Comparison of ENCODE assay signal across 9 cellular contexts in genomic region chr4:88054909-88055308, GRCh38. TPM values are rescaled to one million over a fixed set of nuclear protein-coding genes. Genes with fewer than 3 reads are reported as not detected.
A peak's percentile ranks its signal among the peaks of the same experiment; 100 is the strongest.
DNase-seq lines count a peak whose midpoint lies in the region; ATAC-seq and TF ChIP-seq lines count a peak whose summit lies in the region.
"Had no signal": no experiment of that assay in that cellular context is flagged by ENCODE, and none has a peak within 500 bp of the region (broad histone marks: within the 10 kb centered on the region; RNA-seq: fewer than 3 reads in every experiment).

No MANE protein-coding gene starts in this region.

- H3K4me1 Mint-ChIP-seq in nephron, result no peaks in the 10 kb centered on the region
- H3K4me1 Mint-ChIP-seq in activated T-helper 2 cell treated with anti-CD3 and anti-CD28 coated beads, Interferon-gamma antibody, Interleukin-2, Interleukin-4, amounts not matched to agents 10 μg/mL and 5 μg/mL and 100 μg/mL, durations not matched to agents 14 hours and 24 hours and 36 hours (ENCODE audit: low read depth), result peaks cover 2% of the 10 kb centered on the region

- H3K36me3 Mint-ChIP-seq in nephron (ENCODE audit: low read depth), result peaks cover 60% of the 10 kb centered on the region
- peaks cover 39% of the 10 kb centered on the region for H3K36me3 Mint-ChIP-seq in activated T-helper 2 cell treated with anti-CD3 and anti-CD28 coated beads, Interferon-gamma antibody, Interleukin-2, Interleukin-4, amounts not matched to agents 10 μg/mL and 5 μg/mL and 100 μg/mL, durations not matched to agents 14 hours and 24 hours and 36 hours (ENCODE audit: low read depth)

- H3K4me3 ChIP-seq in AG10803 (ENCODE audit: low read length), result no peak overlapping the region
- H3K4me3 ChIP-seq: upper lobe of left lung had no signal

- no peak overlapping the region for H3K27ac Mint-ChIP-seq in nephron
- no peak overlapping the region for H3K27ac Mint-ChIP-seq in activated T-helper 2 cell treated with anti-CD3 and anti-CD28 coated beads, Interferon-gamma antibody, Interleukin-2, Interleukin-4, amounts not matched to agents 10 μg/mL and 5 μg/mL and 100 μg/mL, durations not matched to agents 14 hours and 24 hours and 36 hours

- peak; percentile 52 for ATAC-seq in GM18907 (IDR thresholded peaks at IDR 0.05; ENCODE audit: unreplicated experiment)
- ATAC-seq in HG02642 (IDR thresholded peaks at IDR 0.05; ENCODE audit: poor library complexity, unreplicated experiment), result no peak

- no peaks in the 10 kb centered on the region for H3K9me3 Mint-ChIP-seq in nephron
- no peaks in the 10 kb centered on the region for H3K9me3 Mint-ChIP-seq in activated T-helper 2 cell treated with anti-CD3 and anti-CD28 coated beads, Interferon-gamma antibody, Interleukin-2, Interleukin-4, amounts not matched to agents 10 μg/mL and 5 μg/mL and 100 μg/mL, durations not matched to agents 14 hours and 24 hours and 36 hours

- peak; percentile 48 for TF ChIP-seq CTCF in AG10803 (conservative IDR thresholded peaks at IDR 0.05; ENCODE audit: low read length)
- peak; percentile 12 to 42 (median 14) for TF ChIP-seq CTCF in nephron (IDR thresholded peaks at IDR 0.05; ENCODE audit: unreplicated experiment in 3 of 3)

- no peaks in the 10 kb centered on the region for H3K27me3 Mint-ChIP-seq in nephron (ENCODE audit: low read depth)
- H3K27me3 Mint-ChIP-seq in activated T-helper 2 cell treated with anti-CD3 and anti-CD28 coated beads, Interferon-gamma antibody, Interleukin-2, Interleukin-4, amounts not matched to agents 10 μg/mL and 5 μg/mL and 100 μg/mL, durations not matched to agents 14 hours and 24 hours and 36 hours (ENCODE audit: low read depth), result no peaks in the 10 kb centered on the region

- DNase-seq in AG10803 (ENCODE audit: low read depth) (peak; percentile 33), NCI-H226 (peak; percentile 14), dermis blood vessel endothelial cell (peak; percentile 85), SKM-1 (lab: John Stamatoyannopoulos, UW; ENCODE audit: unreplicated experiment) (no peak)
- no peak for DNase-seq in activated T-helper 2 cell treated with anti-CD3 and anti-CD28 coated beads, Interferon-gamma antibody, Interleukin-2, Interleukin-4, amounts not matched to agents 10 μg/mL and 5 μg/mL and 100 μg/mL, durations not matched to agents 14 hours and 24 hours and 36 hours (ENCODE audit: low spot score)
- DNase-seq: upper lobe of left lung had no signal

- intact Hi-C loops in activated T-helper 2 cell treated with anti-CD3 and anti-CD28 coated beads, Interferon-gamma antibody, Interleukin-2, Interleukin-4, amounts not matched to agents 10 μg/mL and 5 μg/mL and 100 μg/mL, durations not matched to agents 14 hours and 24 hours and 36 hours (cut with micrococcal nuclease), result no loop called here

- no peak overlapping the region for H3K4me3 Mint-ChIP-seq in nephron
- H3K4me3 Mint-ChIP-seq in activated T-helper 2 cell treated with anti-CD3 and anti-CD28 coated beads, Interferon-gamma antibody, Interleukin-2, Interleukin-4, amounts not matched to agents 10 μg/mL and 5 μg/mL and 100 μg/mL, durations not matched to agents 14 hours and 24 hours and 36 hours (ENCODE audit: low read depth), result no peak overlapping the region

RNA-seq across cellular contexts. Expression of gene PKD2, which starts 47.5 kb away (rescaled TPM):
- total RNA-seq in dermis blood vessel endothelial cell, result 41.9 and 48.8 TPM in 2 replicates
- 13.6 and 16.6 TPM in 2 replicates for total RNA-seq in activated T-helper 2 cell treated with anti-CD3 and anti-CD28 coated beads, Interferon-gamma antibody, Interleukin-2, Interleukin-4, amounts not matched to agents 10 μg/mL and 5 μg/mL and 100 μg/mL, durations not matched to agents 14 hours and 24 hours and 36 hours

Comparison
In these comparisons a context has a peak if more than half of its experiments do, and no peak if none do; other contexts are left out.
1. DNase-seq: peak in AG10803 (single experiment), NCI-H226 (single experiment) and dermis blood vessel endothelial cell (single experiment); none in activated T-helper 2 cell treated with anti-CD3 and anti-CD28 coated beads, Interferon-gamma antibody, Interleukin-2, Interleukin-4, amounts not matched to agents 10 μg/mL and 5 μg/mL and 100 μg/mL, durations not matched to agents 14 hours and 24 hours and 36 hours (single experiment) and SKM-1 (single experiment).